ENCODE assay signal across 9 cellular contexts in genomic region chr18:43661570-43661969, GRCh38.
A peak's percentile ranks its signal among the peaks of the same experiment; 100 is the strongest.
DNase-seq lines count a peak whose midpoint lies in the region; TF ChIP-seq lines count a peak whose summit lies in the region.
"Had no signal": no experiment of that assay in that cellular context is flagged by ENCODE, and none has a peak within 500 bp of the region (broad histone marks: within the 10 kb centered on the region; RNA-seq: fewer than 3 reads in every experiment).

No MANE protein-coding gene starts in this region.

- H3K4ac ChIP-seq in H9 (ENCODE audit: low read depth, low read length): no peak overlapping the region

- no CpG with 5 or more reads among the region's 2 CpGs for WGBS in H9 (ENCODE audit: extremely low coverage, insufficient read length, low lambda C conversion rate)

- no peak overlapping the region for H2BK15ac ChIP-seq in H9 (ENCODE audit: low read depth, low read length)

- no peaks in the 10 kb centered on the region for H4K20me1 ChIP-seq in H9 (ENCODE audit: control insufficient read depth, insufficient read depth, insufficient read length)

- H3K14ac ChIP-seq in H9 (ENCODE audit: insufficient read depth, low read length): no peak overlapping the region

- H3K79me2 ChIP-seq in H9 (ENCODE audit: insufficient read depth, low read length): no peaks in the 10 kb centered on the region

- in situ Hi-C loops in astrocyte of the spinal cord (cut with HindIII; ENCODE audit: low sequenced_read_pairs): no loop called here

- H2AK5ac ChIP-seq in H9 (ENCODE audit: insufficient read length, low read length): no peak overlapping the region

- H2BK20ac ChIP-seq in H9 (ENCODE audit: low read depth, low read length, poor library complexity, severe bottlenecking): no peak overlapping the region

- peaks cover 5 to 8% of the 10 kb centered on the region in 2 experiments; a peak in 3 of 4 replicates for H3K4me1 Mint-ChIP-seq in H9

- H3K27ac ChIP-seq in H9 (ENCODE audit: insufficient read length, low read depth, low read length) (no peak overlapping the region), tibial artery (no peak overlapping the region)

- H4K91ac ChIP-seq in H9 (ENCODE audit: insufficient read length, low read depth, low read length): no peak overlapping the region

- DNase-seq in GM04503 (ENCODE audit: low read depth): peak; percentile 20
- peak; percentile 53 for DNase-seq in H9
- DNase-seq in NCI-H1105 (lab: John Stamatoyannopoulos, UW): peak; percentile 15
- DNase-seq in astrocyte of the spinal cord (ENCODE audit: low read depth, low spot score): peak; percentile 82
- DNase-seq in mucosa of gallbladder (ENCODE audit: low spot score): peak; percentile 11
- DNase-seq in activated gamma-delta T cell treated with Interleukin-2 at 50 U/mL for 16 hours: no peak
- no peak for DNase-seq in tibial artery
- DNase-seq in epidermal melanocyte (ENCODE audit: insufficient read length, low spot score): no peak

- no peak overlapping the region for H3T11ph ChIP-seq in H9 (ENCODE audit: low read length)

- no peak overlapping the region for H3K4me3 Mint-ChIP-seq in H9
- H3K4me3 Mint-ChIP-seq: nephron had no signal

- H3K36me3 Mint-ChIP-seq in H9 (ENCODE audit: insufficient read depth in 1 of 3, low read depth in 3 of 3): no peaks in the 10 kb centered on the region

- H3K27me3 Mint-ChIP-seq in H9 (ENCODE audit: low read depth): no peaks in the 10 kb centered on the region

- H3K4me3 ChIP-seq in astrocyte of the spinal cord (ENCODE audit: low read depth, low read length) (no peak overlapping the region), tibial artery (no peak overlapping the region)

- no peak overlapping the region for H4K5ac ChIP-seq in H9 (ENCODE audit: insufficient read length, low read depth, low read length)

- H4K8ac ChIP-seq in H9 (replicated peaks; ENCODE audit: insufficient read length, low read depth, low read length): no peak overlapping the region

- H3K4me2 ChIP-seq in H9 (ENCODE audit: insufficient read depth, insufficient read length, low read length): no peak overlapping the region

- no peaks in the 10 kb centered on the region for H3K27me3 ChIP-seq in H9 (ENCODE audit: insufficient read depth, low read length)
- H3K27me3 ChIP-seq in tibial artery: no peaks in the 10 kb centered on the region

- no peak overlapping the region for H2BK5ac ChIP-seq in H9 (ENCODE audit: insufficient read length, low read length)

- no peaks in the 10 kb centered on the region for H3K36me3 ChIP-seq in tibial artery

- H3K23ac ChIP-seq in H9 (ENCODE audit: insufficient read length, low read depth, low read length): no peak overlapping the region

- no peaks in the 10 kb centered on the region for H3K9me3 Mint-ChIP-seq in H9
- H3K9me3 Mint-ChIP-seq: nephron had no signal

- H3K18ac ChIP-seq in H9 (ENCODE audit: insufficient read length, low read depth, low read length): no peak overlapping the region

- TF ChIP-seq CTCF in H9 (conservative IDR thresholded peaks at IDR 0.05): peak; percentile 74
- peak; percentile 65 for TF ChIP-seq CTCF in astrocyte of the spinal cord (IDR thresholded peaks at IDR 0.05; ENCODE audit: low read depth, low read length)
- no peak for TF ChIP-seq CTCF in tibial artery (IDR thresholded peaks at IDR 0.05)

- H2BK12ac ChIP-seq in H9 (ENCODE audit: insufficient read length, low read depth, low read length): no peak overlapping the region

- no peak overlapping the region for H2BK120ac ChIP-seq in H9 (ENCODE audit: low read depth, low read length, poor library complexity, severe bottlenecking)

- H3K4me1 ChIP-seq in H9 (ENCODE audit: insufficient read depth, low read length) (no peaks in the 10 kb centered on the region), tibial artery (no peaks in the 10 kb centered on the region)

- H3K23me2 ChIP-seq in H9 (ENCODE audit: insufficient read length, low read depth, low read length, poor library complexity, severe bottlenecking): no peaks in the 10 kb centered on the region

- H3K9ac ChIP-seq in H9 (ENCODE audit: extremely low read depth, insufficient read length, low read length): no peak overlapping the region

- H2AFZ ChIP-seq in H9 (ENCODE audit: low read length): no peak overlapping the region

- H3K56ac ChIP-seq in H9 (ENCODE audit: insufficient read length, low read depth, low read length): no peak overlapping the region

- H3K79me1 ChIP-seq in H9 (ENCODE audit: insufficient read depth, low read depth, low read length, poor library complexity, severe bottlenecking): no peaks in the 10 kb centered on the region

- H3K27ac Mint-ChIP-seq in H9: no peak overlapping the region
- H3K27ac Mint-ChIP-seq: nephron had no signal

- intact Hi-C loops in tibial artery (cut with DNase I; ENCODE audit: low total_unique reads): no loop called here

- H3K9me3 ChIP-seq in H9 (ENCODE audit: control insufficient read depth, low read depth, low read length) (no peaks in the 10 kb centered on the region), tibial artery (no peaks in the 10 kb centered on the region)

Comparison
In these comparisons a context has a peak if more than half of its experiments do, and no peak if none do; other contexts are left out.
1. DNase-seq: peak in GM04503 (single experiment), H9 (single experiment), NCI-H1105 (single experiment), astrocyte of the spinal cord (single experiment) and mucosa of gallbladder (single experiment); none in activated gamma-delta T cell treated with Interleukin-2 at 50 U/mL for 16 hours (single experiment), tibial artery (0 of 2) and epidermal melanocyte (single experiment).
2. CTCF ChIP-seq: peak in H9 (single experiment) and astrocyte of the spinal cord (single experiment); none in tibial artery (0 of 2).